Comparison of ENCODE assay signal across 1 cellular context in the genomic region with DNA sequence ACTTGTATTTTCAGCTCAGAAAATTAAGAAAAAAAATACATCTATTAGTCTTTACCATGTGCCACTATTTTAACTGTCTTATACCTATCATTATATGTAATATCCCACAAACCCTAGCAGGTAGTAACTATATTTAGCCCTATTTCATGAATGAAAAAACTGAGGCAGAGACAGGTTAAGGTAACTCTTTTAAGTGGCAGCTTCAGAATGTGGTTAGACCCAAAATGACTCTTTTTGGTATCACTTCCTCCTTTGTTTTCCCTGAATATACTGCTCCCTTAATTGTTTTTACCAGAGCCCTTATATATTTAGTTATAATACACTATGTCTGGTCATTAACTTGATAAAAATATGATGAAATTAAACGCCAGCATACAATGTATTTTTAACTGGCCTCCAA.
A peak's percentile ranks its signal among the peaks of the same experiment; 100 is the strongest.
TF ChIP-seq lines count a peak whose summit lies in the region.

No MANE protein-coding gene starts in this region.

TF ChIP-seq in GM12878, 131 proteins besides CTCF, POLR2A, EP300 and RAD21 (continued from another document):
- TF ChIP-seq, protein P1, sequence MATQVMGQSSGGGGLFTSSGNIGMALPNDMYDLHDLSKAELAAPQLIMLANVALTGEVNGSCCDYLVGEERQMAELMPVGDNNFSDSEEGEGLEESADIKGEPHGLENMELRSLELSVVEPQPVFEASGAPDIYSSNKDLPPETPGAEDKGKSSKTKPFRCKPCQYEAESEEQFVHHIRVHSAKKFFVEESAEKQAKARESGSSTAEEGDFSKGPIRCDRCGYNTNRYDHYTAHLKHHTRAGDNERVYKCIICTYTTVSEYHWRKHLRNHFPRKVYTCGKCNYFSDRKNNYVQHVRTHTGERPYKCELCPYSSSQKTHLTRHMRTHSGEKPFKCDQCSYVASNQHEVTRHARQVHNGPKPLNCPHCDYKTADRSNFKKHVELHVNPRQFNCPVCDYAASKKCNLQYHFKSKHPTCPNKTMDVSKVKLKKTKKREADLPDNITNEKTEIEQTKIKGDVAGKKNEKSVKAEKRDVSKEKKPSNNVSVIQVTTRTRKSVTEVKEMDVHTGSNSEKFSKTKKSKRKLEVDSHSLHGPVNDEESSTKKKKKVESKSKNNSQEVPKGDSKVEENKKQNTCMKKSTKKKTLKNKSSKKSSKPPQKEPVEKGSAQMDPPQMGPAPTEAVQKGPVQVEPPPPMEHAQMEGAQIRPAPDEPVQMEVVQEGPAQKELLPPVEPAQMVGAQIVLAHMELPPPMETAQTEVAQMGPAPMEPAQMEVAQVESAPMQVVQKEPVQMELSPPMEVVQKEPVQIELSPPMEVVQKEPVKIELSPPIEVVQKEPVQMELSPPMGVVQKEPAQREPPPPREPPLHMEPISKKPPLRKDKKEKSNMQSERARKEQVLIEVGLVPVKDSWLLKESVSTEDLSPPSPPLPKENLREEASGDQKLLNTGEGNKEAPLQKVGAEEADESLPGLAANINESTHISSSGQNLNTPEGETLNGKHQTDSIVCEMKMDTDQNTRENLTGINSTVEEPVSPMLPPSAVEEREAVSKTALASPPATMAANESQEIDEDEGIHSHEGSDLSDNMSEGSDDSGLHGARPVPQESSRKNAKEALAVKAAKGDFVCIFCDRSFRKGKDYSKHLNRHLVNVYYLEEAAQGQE (IDR thresholded peaks at IDR 0.05; ENCODE audit: low read depth, low read length): no peak
- no peak for TF ChIP-seq SIX5 (IDR thresholded peaks at IDR 0.05; ENCODE audit: low read depth, low read length, severe bottlenecking)
- TF ChIP-seq SUZ12 (IDR thresholded peaks at IDR 0.05; ENCODE audit: unreplicated experiment): no peak
- TF ChIP-seq TCF3 (IDR thresholded peaks at IDR 0.05; ENCODE audit: borderline replicate concordance, insufficient read depth, low read depth, low read length): no peak
- TF ChIP-seq POLR2AphosphoS5 (IDR thresholded peaks at IDR 0.05; ENCODE audit: low read length): no peak
- TF ChIP-seq RB1 (IDR thresholded peaks at IDR 0.05; ENCODE audit: borderline replicate concordance): no peak
- TF ChIP-seq E2F8 (IDR thresholded peaks at IDR 0.05; ENCODE audit: low read depth, partially characterized antibody): no peak
- no peak for TF ChIP-seq ZZZ3 (IDR thresholded peaks at IDR 0.05; ENCODE audit: control insufficient read depth, insufficient read length, low read depth)
- no peak for TF ChIP-seq CHD2 (IDR thresholded peaks at IDR 0.05; ENCODE audit: borderline replicate concordance, low read depth, low read length)
- peak; percentile 80 for TF ChIP-seq SPI1 (IDR thresholded peaks at IDR 0.05; ENCODE audit: borderline replicate concordance, insufficient read depth, low read depth, low read length)
- TF ChIP-seq ZNF384 (IDR thresholded peaks at IDR 0.05; ENCODE audit: borderline replicate concordance, low read depth, low read length): no peak
- TF ChIP-seq KLF5 (IDR thresholded peaks at IDR 0.05; ENCODE audit: partially characterized antibody): no peak
- TF ChIP-seq IRF4 (IDR thresholded peaks at IDR 0.05; ENCODE audit: low read depth, low read length): 0 out of 2 replicates have a peak, but pooled peaks have one; percentile 36
- TF ChIP-seq SP1 (IDR thresholded peaks at IDR 0.05; ENCODE audit: low read depth, low read length): no peak
- TF ChIP-seq, protein P2, sequence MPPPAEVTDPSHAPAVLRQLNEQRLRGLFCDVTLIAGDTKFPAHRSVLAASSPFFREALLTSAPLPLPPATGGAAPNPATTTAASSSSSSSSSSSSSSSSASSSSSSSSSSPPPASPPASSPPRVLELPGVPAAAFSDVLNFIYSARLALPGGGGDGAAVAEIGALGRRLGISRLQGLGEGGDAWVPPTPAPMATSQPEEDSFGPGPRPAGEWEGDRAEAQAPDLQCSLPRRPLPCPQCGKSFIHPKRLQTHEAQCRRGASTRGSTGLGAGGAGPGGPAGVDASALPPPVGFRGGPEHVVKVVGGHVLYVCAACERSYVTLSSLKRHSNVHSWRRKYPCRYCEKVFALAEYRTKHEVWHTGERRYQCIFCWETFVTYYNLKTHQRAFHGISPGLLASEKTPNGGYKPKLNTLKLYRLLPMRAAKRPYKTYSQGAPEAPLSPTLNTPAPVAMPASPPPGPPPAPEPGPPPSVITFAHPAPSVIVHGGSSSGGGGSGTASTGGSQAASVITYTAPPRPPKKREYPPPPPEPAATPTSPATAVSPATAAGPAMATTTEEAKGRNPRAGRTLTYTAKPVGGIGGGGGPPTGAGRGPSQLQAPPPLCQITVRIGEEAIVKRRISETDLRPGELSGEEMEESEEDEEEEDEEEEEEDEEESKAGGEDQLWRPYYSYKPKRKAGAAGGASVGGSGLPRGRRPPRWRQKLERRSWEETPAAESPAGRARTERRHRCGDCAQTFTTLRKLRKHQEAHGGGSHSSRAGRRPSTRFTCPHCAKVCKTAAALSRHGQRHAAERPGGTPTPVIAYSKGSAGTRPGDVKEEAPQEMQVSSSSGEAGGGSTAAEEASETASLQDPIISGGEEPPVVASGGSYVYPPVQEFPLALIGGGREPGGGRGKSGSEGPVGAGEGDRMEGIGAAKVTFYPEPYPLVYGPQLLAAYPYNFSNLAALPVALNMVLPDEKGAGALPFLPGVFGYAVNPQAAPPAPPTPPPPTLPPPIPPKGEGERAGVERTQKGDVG (CRISPR knock-in tag; IDR thresholded peaks at IDR 0.05): no peak
- TF ChIP-seq PBX3 (IDR thresholded peaks at IDR 0.05; ENCODE audit: insufficient replicate concordance, low read depth, low read length): no peak
- peak; percentile 26 for TF ChIP-seq MEF2B (IDR thresholded peaks at IDR 0.05; ENCODE audit: partially characterized antibody, poor library complexity, severe bottlenecking)
- TF ChIP-seq ZSCAN29 (IDR thresholded peaks at IDR 0.05): no peak
- TF ChIP-seq CBX3 (IDR thresholded peaks at IDR 0.05; ENCODE audit: borderline replicate concordance, low read depth): no peak
- no peak for TF ChIP-seq JUNB (IDR thresholded peaks at IDR 0.05)
- peak; percentile 40; the same call in 1 of the 2 replicates for TF ChIP-seq TCF7 (IDR thresholded peaks at IDR 0.05; ENCODE audit: borderline replicate concordance)
- no peak for TF ChIP-seq PAX8 (IDR thresholded peaks at IDR 0.05)
- TF ChIP-seq NFYA (IDR thresholded peaks at IDR 0.05; ENCODE audit: borderline replicate concordance, low read depth, low read length): no peak
- TF ChIP-seq RUNX3 (IDR thresholded peaks at IDR 0.05; ENCODE audit: low read length): peak; percentile 87
